13 cellular contexts compared by ENCODE assay signal in the genomic region with DNA sequence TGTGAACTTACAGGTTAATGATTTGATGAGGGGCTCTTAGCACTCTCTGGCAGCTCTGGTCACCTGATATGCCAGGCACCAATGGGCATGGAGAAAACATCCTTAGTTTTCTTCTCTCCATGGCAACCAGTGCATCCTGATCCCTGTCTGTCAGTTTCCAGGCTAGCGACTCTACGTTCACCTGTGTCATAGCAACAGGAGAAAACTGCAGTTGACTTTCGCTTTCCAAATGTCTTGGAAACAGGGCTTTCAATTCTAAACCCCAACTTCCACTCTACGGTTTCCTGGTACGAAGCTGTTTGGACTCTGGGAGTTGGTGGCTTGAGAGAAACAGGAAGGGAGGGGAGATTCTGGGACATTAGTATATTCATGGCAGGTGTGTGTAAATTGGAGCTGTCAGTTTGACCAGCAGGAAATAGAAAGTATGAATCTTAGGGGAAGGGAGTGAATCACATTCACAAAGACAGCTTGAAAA.
DNase-seq lines count a peak whose midpoint lies in the region; ATAC-seq, FAIRE-seq and TF ChIP-seq lines count a peak whose summit lies in the region.
"Had no signal": no experiment of that assay in that cellular context is flagged by ENCODE, and none has a peak within 500 bp of the region (broad histone marks: within the 10 kb centered on the region; RNA-seq: fewer than 3 reads in every experiment).

No MANE protein-coding gene starts in this region.

- H3K23ac ChIP-seq in H9 (ENCODE audit: insufficient read length, low read depth, low read length): no peak overlapping the region

- no peak overlapping the region for H2AK5ac ChIP-seq in H9 (ENCODE audit: insufficient read length, low read length)

- H4K20me1 ChIP-seq in H9 (ENCODE audit: control insufficient read depth, insufficient read depth, insufficient read length): no peaks in the 10 kb centered on the region
- H4K20me1 ChIP-seq in OCI-LY3 (ENCODE audit: insufficient read depth, low read length): no peaks in the 10 kb centered on the region

- H3K18ac ChIP-seq in H9 (ENCODE audit: insufficient read length, low read depth, low read length): no peak overlapping the region

- H4K5ac ChIP-seq in H9 (ENCODE audit: insufficient read length, low read depth, low read length): no peak overlapping the region

- ATAC-seq in GM21360 (IDR thresholded peaks at IDR 0.05; ENCODE audit: unreplicated experiment) (no peak), sciatic nerve (no peak)

- H3K79me2 ChIP-seq in H9 (ENCODE audit: insufficient read depth, low read length): no peaks in the 10 kb centered on the region
- H3K79me2 ChIP-seq in OCI-LY3 (ENCODE audit: low read length): no peaks in the 10 kb centered on the region

- H3K27me3 Mint-ChIP-seq in H9 (ENCODE audit: low read depth): peaks cover 4% of the 10 kb centered on the region; the same call in 1 of the 2 replicates

- no peak overlapping the region for H3K56ac ChIP-seq in H9 (ENCODE audit: insufficient read length, low read depth, low read length)

- H3K27ac ChIP-seq in H9 (ENCODE audit: insufficient read length, low read depth, low read length) (no peak overlapping the region), OCI-LY3 (ENCODE audit: low read length) (no peak overlapping the region), suprapubic skin (no peak overlapping the region)
- H3K27ac ChIP-seq: breast epithelium, ovary, VCaP had no signal

- H4K91ac ChIP-seq in H9 (ENCODE audit: insufficient read length, low read depth, low read length): no peak overlapping the region

- no peak overlapping the region for H2BK12ac ChIP-seq in H9 (ENCODE audit: insufficient read length, low read depth, low read length)

- no peak overlapping the region for H3K14ac ChIP-seq in H9 (ENCODE audit: insufficient read depth, low read length)

- TF ChIP-seq EP300 in suprapubic skin (IDR thresholded peaks at IDR 0.05): no peak

- DNase-seq in GM10248 (ENCODE audit: extremely low spot score) (peak; percentile 13), H9 (peak; percentile 77), suprapubic skin (ENCODE audit: low spot score in 2 of 2) (no peak), sciatic nerve (ENCODE audit: low spot score) (no peak)
- no peak for DNase-seq in stimulated activated CD4-positive, alpha-beta T cell treated with anti-CD3 and anti-CD28 coated beads, Interleukin-1b, Interleukin-23, amount 100 ng/mL, for 48 hours
- DNase-seq: NCI-H187 treated with DMSO at 0.1 percent for 48 hours; ovary; stimulated activated CD8-positive, alpha-beta memory T cell treated with anti-CD3 and anti-CD28 coated beads, Interleukin-4, amount 100 ng/mL, for 48 hours had no signal

- no peak overlapping the region for H4K8ac ChIP-seq in H9 (replicated peaks; ENCODE audit: insufficient read length, low read depth, low read length)

- H3K9me3 Mint-ChIP-seq in H9: no peaks in the 10 kb centered on the region

- no peak overlapping the region; a peak in 1 of 5 replicates for H3K4me3 Mint-ChIP-seq in H9

- H3K9ac ChIP-seq in H9 (ENCODE audit: extremely low read depth, insufficient read length, low read length) (no peak overlapping the region), OCI-LY3 (ENCODE audit: low read length) (no peak overlapping the region)

- no peaks in the 10 kb centered on the region for H3K23me2 ChIP-seq in H9 (ENCODE audit: insufficient read length, low read depth, low read length, poor library complexity, severe bottlenecking)

- no peaks in the 10 kb centered on the region for H3K36me3 ChIP-seq in OCI-LY3 (replicated peaks; ENCODE audit: low read depth, low read length)
- H3K36me3 ChIP-seq in suprapubic skin: no peaks in the 10 kb centered on the region
- H3K36me3 ChIP-seq: breast epithelium, ovary had no signal

- H3K79me1 ChIP-seq in H9 (ENCODE audit: insufficient read depth, low read depth, low read length, poor library complexity, severe bottlenecking): no peaks in the 10 kb centered on the region

- H3K4me3 ChIP-seq in OCI-LY3 (ENCODE audit: low read length) (no peak overlapping the region), suprapubic skin (no peak overlapping the region)
- H3K4me3 ChIP-seq: breast epithelium, ovary had no signal

- no peak overlapping the region for H3K4me2 ChIP-seq in H9 (ENCODE audit: insufficient read depth, insufficient read length, low read length)
- no peak overlapping the region for H3K4me2 ChIP-seq in OCI-LY3 (ENCODE audit: low read length)

- peak; percentile 97 for FAIRE-seq in islet of Langerhans (lab: Jason Lieb, UNC)

- intact Hi-C loops in sciatic nerve (cut with DNase I): no loop called here

- TF ChIP-seq CTCF in GM10248 (IDR thresholded peaks at IDR 0.05; ENCODE audit: control extremely low read depth, extremely low read depth, low read depth, missing control alignments) (no peak), H9 (conservative IDR thresholded peaks at IDR 0.05) (no peak), OCI-LY3 (IDR thresholded peaks at IDR 0.05; ENCODE audit: low read depth, low read length) (no peak), suprapubic skin (IDR thresholded peaks at IDR 0.05) (no peak)

- no peak overlapping the region; a peak in 1 of 7 replicates for H3K27ac Mint-ChIP-seq in H9

- H3K4ac ChIP-seq in H9 (ENCODE audit: low read depth, low read length): no peak overlapping the region

- TF ChIP-seq POLR2A in suprapubic skin (IDR thresholded peaks at IDR 0.05): no peak

- CTCF ChIA-PET in GM10248 (lab: Yijun Ruan, JAX): interaction anchor here (1.0 to 1.6 kb wide), 6 partner anchors 9 to 334 kb away, joined by 3 to 5 read pairs (median 4); no protein-coding TSS in a partner anchor

- no CpG with 5 or more reads among the region's 5 CpGs for WGBS in H9 (ENCODE audit: extremely low coverage, insufficient read length, low lambda C conversion rate)
- WGBS in suprapubic skin: 63% methylated on average over 5 of the region's 5 CpGs

- no peak overlapping the region for H3T11ph ChIP-seq in H9 (ENCODE audit: low read length)

- H3K27me3 ChIP-seq in H9 (ENCODE audit: insufficient read depth, low read length): no peaks in the 10 kb centered on the region
- peaks cover 3% of the 10 kb centered on the region; the same call in 1 of the 2 replicates for H3K27me3 ChIP-seq in OCI-LY3 (ENCODE audit: low read depth, low read length)
- H3K27me3 ChIP-seq in suprapubic skin: peaks cover 5% of the 10 kb centered on the region
- H3K27me3 ChIP-seq: breast epithelium, ovary had no signal

- POLR2A ChIA-PET in GM10248 (lab: Yijun Ruan, JAX): interaction anchor here (0.5 to 0.6 kb wide), 3 partner anchors 303 to 306 kb away, joined by 3 to 8 read pairs (median 3); no protein-coding TSS in a partner anchor

- peaks cover under 1 to 3% of the 10 kb centered on the region in 2 experiments for H3K4me1 Mint-ChIP-seq in H9

- H2BK120ac ChIP-seq in H9 (ENCODE audit: low read depth, low read length, poor library complexity, severe bottlenecking): no peak overlapping the region

- H2BK5ac ChIP-seq in H9 (ENCODE audit: insufficient read length, low read length): no peak overlapping the region

- H2BK15ac ChIP-seq in H9 (ENCODE audit: low read depth, low read length): no peak overlapping the region

- H3K9me3 ChIP-seq in H9 (ENCODE audit: control insufficient read depth, low read depth, low read length) (no peaks in the 10 kb centered on the region), OCI-LY3 (ENCODE audit: insufficient read depth, low read length) (no peaks in the 10 kb centered on the region), suprapubic skin (no peaks in the 10 kb centered on the region)
- H3K9me3 ChIP-seq: breast epithelium, ovary had no signal

- H2AFZ ChIP-seq in H9 (ENCODE audit: low read length) (no peak overlapping the region), OCI-LY3 (ENCODE audit: low read depth, low read length) (0 out of 2 replicates have a peak overlapping the region, but pooled peaks have one; percentile 30)

- no peak overlapping the region for H2BK20ac ChIP-seq in H9 (ENCODE audit: low read depth, low read length, poor library complexity, severe bottlenecking)

- H3K4me1 ChIP-seq in H9 (ENCODE audit: insufficient read depth, low read length): no peaks in the 10 kb centered on the region
- no peaks in the 10 kb centered on the region for H3K4me1 ChIP-seq in OCI-LY3 (ENCODE audit: low read length)
- no peaks in the 10 kb centered on the region for H3K4me1 ChIP-seq in suprapubic skin
- H3K4me1 ChIP-seq: breast epithelium had no signal

- H3K36me3 Mint-ChIP-seq in H9 (ENCODE audit: insufficient read depth in 1 of 3, low read depth in 3 of 3): no peaks in the 10 kb centered on the region

Comparison
In these comparisons a context has a peak if more than half of its experiments do, and no peak if none do; other contexts are left out.
1. DNase-seq: peak in GM10248 (single experiment) and H9 (single experiment); none in suprapubic skin (0 of 2), stimulated activated CD4-positive, alpha-beta T cell treated with anti-CD3 and anti-CD28 coated beads, Interleukin-1b, Interleukin-23, amount 100 ng/mL, for 48 hours (single experiment) and sciatic nerve (single experiment).